Comparison of ENCODE assay signal across 8 cellular contexts in the genomic region with DNA sequence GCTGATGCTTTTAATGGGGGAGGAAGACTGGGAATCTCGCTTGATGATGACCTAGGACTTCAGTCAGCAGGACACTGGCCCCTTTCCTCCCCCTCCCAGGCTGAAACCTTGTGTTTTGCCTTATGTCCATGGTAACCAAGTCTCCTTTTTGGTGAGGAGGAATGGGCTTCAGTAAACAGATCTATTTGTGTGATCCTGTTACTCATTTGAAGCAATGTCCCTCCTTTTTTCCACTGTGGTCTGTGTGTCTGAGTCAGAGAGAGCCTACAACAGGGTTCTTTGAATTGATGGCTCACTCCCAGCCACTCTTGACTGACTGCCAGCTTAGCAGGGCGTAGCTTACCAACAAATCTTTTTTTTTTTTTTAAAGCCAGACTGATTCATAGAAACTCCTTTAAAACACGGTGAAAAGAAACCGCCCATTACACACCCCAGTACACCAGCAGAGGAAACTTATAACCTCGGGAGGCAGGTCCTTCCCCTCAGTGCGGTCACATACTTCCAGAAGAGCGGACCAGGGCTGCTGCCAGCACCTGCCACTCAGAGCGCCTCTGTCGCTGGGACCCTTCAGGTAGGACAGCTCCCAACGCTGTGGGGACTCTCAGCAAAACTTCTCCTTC. TPM values are rescaled to one million over a fixed set of nuclear protein-coding genes. Genes with fewer than 3 reads are reported as not detected.
DNase-seq lines count a peak whose midpoint lies in the region; ATAC-seq and TF ChIP-seq lines count a peak whose summit lies in the region.

A gene with protein sequence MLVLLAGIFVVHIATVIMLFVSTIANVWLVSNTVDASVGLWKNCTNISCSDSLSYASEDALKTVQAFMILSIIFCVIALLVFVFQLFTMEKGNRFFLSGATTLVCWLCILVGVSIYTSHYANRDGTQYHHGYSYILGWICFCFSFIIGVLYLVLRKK (plus strand): TSS at position 425 of the 620 bp plus-strand sequence. CDS start 14,785 bp downstream, outside the sequence.

- TF ChIP-seq CTCF in GM13976 (IDR thresholded peaks at IDR 0.05; ENCODE audit: borderline replicate concordance, control extremely low read depth, extremely low read depth, insufficient read depth, missing control alignments) (no peak), endothelial cell (IDR thresholded peaks at IDR 0.05; ENCODE audit: unreplicated experiment) (no peak)

- H3K27ac ChIP-seq in muscle layer of duodenum (ENCODE audit: low read length): peak within 1 kb of the TSS; percentile 100

- no peaks in the 10 kb centered on the region for H3K27me3 ChIP-seq in muscle layer of duodenum (ENCODE audit: low read depth, low read length)

- DNase-seq in GM13976 (ENCODE audit: low spot score) (peak; percentile 47), NCI-H446 treated with DMSO at 0.1 percent for 48 hours (lab: John Stamatoyannopoulos, UW) (peak; percentile 82), endothelial cell (ENCODE audit: low spot score) (no peak), NCI-H510A treated with DMSO at 0.1 percent for 48 hours (lab: John Stamatoyannopoulos, UW) (no peak)
- DNase-seq in activated CD8-positive, alpha-beta memory T cell treated with anti-CD3 and anti-CD28 coated beads, Interleukin-2, amount 50 U/mL, for 4 hours: peak; percentile 70
- DNase-seq in stimulated activated CD8-positive, alpha-beta memory T cell treated with anti-CD3 and anti-CD28 coated beads, Interleukin-7, amount 100 ng/mL, for 48 hours (ENCODE audit: extremely low read depth in 1 of 2, low read depth in 1 of 2): peak; percentile 27 to 83

- peaks cover 1% of the 10 kb centered on the region for H3K36me3 Mint-ChIP-seq in endothelial cell (ENCODE audit: low read depth, unreplicated experiment)

- no peaks in the 10 kb centered on the region for H3K9me3 ChIP-seq in muscle layer of duodenum (ENCODE audit: control insufficient read depth in 1 of 2, low read length in 2 of 2)

- peaks cover 10% of the 10 kb centered on the region for H3K27me3 Mint-ChIP-seq in endothelial cell (ENCODE audit: unreplicated experiment)

- peak within 1 kb of the TSS; percentile 89 for H3K27ac Mint-ChIP-seq in endothelial cell (ENCODE audit: unreplicated experiment)

- no peaks in the 10 kb centered on the region for H3K9me3 Mint-ChIP-seq in endothelial cell (ENCODE audit: unreplicated experiment)

- in situ Hi-C loops in GM13976 (cut with MboI; ENCODE audit: low sequenced_read_pairs, unreplicated experiment): no loop called here

- H3K4me1 Mint-ChIP-seq in endothelial cell (ENCODE audit: unreplicated experiment): peaks cover 78% of the 10 kb centered on the region

- peaks cover 14 to 25% of the 10 kb centered on the region in 2 donors for H3K4me1 ChIP-seq in muscle layer of duodenum (ENCODE audit: control insufficient read depth in 1 of 2, insufficient read depth in 2 of 2, low read length in 2 of 2)

- H3K36me3 ChIP-seq in muscle layer of duodenum (ENCODE audit: control insufficient read depth in 1 of 2, insufficient read depth in 2 of 2, low read length in 2 of 2): peaks cover 6 to 8% of the 10 kb centered on the region in 2 donors

- peak within 1 kb of the TSS; percentile 65 to 95 for H3K4me3 ChIP-seq in muscle layer of duodenum (ENCODE audit: low read depth in 1 of 2, low read length in 2 of 2)

- H3K4me3 Mint-ChIP-seq in endothelial cell (ENCODE audit: unreplicated experiment): peak within 1 kb of the TSS; percentile 78

- ATAC-seq in HG02759 (IDR thresholded peaks at IDR 0.05; ENCODE audit: unreplicated experiment): peak; percentile 93

RNA-seq across cellular contexts. Expression of the gene that starts here (rescaled TPM):
- total RNA-seq in endothelial cell (ENCODE audit: unreplicated experiment): 273 TPM

Comparison
In these comparisons a context has a peak if more than half of its experiments do, and no peak if none do; other contexts are left out.
1. DNase-seq: peak in GM13976 (single experiment), NCI-H446 treated with DMSO at 0.1 percent for 48 hours (single experiment), activated CD8-positive, alpha-beta memory T cell treated with anti-CD3 and anti-CD28 coated beads, Interleukin-2, amount 50 U/mL, for 4 hours (single experiment) and stimulated activated CD8-positive, alpha-beta memory T cell treated with anti-CD3 and anti-CD28 coated beads, Interleukin-7, amount 100 ng/mL, for 48 hours (2 of 2); none in endothelial cell (single experiment) and NCI-H510A treated with DMSO at 0.1 percent for 48 hours (single experiment).